Comparison of ENCODE assay signal across 8 cellular contexts in the genomic region with DNA sequence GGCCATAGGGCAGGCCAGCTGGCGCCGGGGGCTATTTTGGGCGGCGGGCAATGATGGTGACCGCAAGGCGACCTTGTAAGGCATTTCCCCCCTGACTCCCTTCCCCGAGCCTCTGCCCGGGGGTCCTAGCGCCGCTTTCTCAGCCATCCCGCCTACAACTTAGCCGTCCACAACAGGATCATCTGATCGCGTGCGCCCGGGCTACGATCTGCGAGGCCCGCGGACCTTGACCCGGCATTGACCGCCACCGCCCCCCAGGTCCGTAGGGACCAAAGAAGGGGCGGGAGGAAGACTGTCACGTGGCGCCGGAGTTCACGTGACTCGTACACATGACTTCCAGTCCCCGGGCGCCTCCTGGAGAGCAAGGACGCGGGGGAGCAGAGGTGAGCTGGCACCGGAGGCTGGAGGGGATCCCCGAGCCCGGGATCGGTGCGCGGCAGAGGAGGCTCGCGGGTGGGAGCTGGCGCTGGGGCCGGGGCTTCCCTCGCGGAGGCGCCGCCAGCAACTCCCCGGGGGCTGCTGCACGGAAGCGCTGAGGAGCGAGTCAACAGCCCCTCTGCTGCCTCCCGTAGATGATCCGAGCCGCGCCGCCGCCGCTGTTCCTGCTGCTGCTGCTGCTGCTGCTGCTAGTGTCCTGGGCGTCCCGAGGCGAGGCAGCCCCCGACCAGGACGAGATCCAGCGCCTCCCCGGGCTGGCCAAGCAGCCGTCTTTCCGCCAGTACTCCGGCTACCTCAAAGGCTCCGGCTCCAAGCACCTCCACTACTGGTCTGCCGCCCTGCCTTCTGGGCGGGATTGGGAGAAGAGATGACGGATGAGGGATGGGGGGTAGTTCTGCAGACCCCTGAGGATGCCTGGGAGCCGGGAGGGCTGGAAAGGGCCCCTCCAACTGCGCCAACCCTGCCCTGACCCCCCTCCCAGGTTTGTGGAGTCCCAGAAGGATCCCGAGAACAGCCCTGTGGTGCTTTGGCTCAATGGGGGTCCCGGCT. TPM values are rescaled to one million over a fixed set of nuclear protein-coding genes. Genes with fewer than 3 reads are reported as not detected.
DNase-seq lines count a peak whose midpoint lies in the region; ATAC-seq and TF ChIP-seq lines count a peak whose summit lies in the region.

A gene (plus strand): TSS at position 339 of the 987 bp plus-strand sequence. CDS start 234 bp downstream, at position 573.
A gene with protein sequence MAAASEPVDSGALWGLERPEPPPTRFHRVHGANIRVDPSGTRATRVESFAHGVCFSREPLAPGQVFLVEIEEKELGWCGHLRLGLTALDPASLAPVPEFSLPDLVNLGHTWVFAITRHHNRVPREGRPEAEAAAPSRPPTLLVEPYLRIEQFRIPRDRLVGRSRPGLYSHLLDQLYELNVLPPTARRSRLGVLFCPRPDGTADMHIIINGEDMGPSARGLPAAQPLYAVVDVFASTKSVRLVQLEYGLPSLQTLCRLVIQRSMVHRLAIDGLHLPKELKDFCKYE (minus strand): TSS at position 212 of the 987 bp plus-strand sequence. CDS start 217 bp downstream, outside the sequence.

- H3K27ac Mint-ChIP-seq in activated CD8-positive, alpha-beta T cell treated with anti-CD3 and anti-CD28 coated beads for 36 hours = peak within 1 kb of the TSS; percentile 89

- ATAC-seq in HG03439 (IDR thresholded peaks at IDR 0.05; ENCODE audit: unreplicated experiment) (peak; percentile 72), lower lobe of right lung (peak; percentile 92 to 96)
- peak; percentile 70 for ATAC-seq in activated CD8-positive, alpha-beta T cell treated with anti-CD3 and anti-CD28 coated beads for 36 hours

- no peaks in the 10 kb centered on the region for H3K27me3 Mint-ChIP-seq in activated CD8-positive, alpha-beta T cell treated with anti-CD3 and anti-CD28 coated beads for 36 hours

- H3K27me3 ChIP-seq in BE2C (no peaks in the 10 kb centered on the region), lower lobe of right lung (ENCODE audit: low read depth) (no peaks in the 10 kb centered on the region)

- CTCF ChIA-PET in activated CD8-positive, alpha-beta T cell treated with anti-CD3 and anti-CD28 coated beads for 36 hours (lab: Charles Lee) = interaction anchor here (0.9 to 2.1 kb wide), 9 partner anchors 9 to 92 kb away, joined by 3 to 15 read pairs (median 3); no protein-coding TSS in a partner anchor

- H3K4me3 Mint-ChIP-seq in activated CD8-positive, alpha-beta T cell treated with anti-CD3 and anti-CD28 coated beads for 36 hours = peak within 1 kb of the TSS; percentile 88

- peak; percentile 79 for TF ChIP-seq POLR2A in GM19193 (IDR thresholded peaks at IDR 0.05; ENCODE audit: extremely low read depth, insufficient read depth, insufficient read length)

- H3K36me3 Mint-ChIP-seq in activated CD8-positive, alpha-beta T cell treated with anti-CD3 and anti-CD28 coated beads for 36 hours (ENCODE audit: low read depth) = peaks cover 11% of the 10 kb centered on the region

- H3K4me3 ChIP-seq in BE2C (ENCODE audit: low read depth, low read length) (peak within 1 kb of the TSS; percentile 83), lower lobe of right lung (peak within 1 kb of the TSS; percentile 99)

- H3K9me3 Mint-ChIP-seq in activated CD8-positive, alpha-beta T cell treated with anti-CD3 and anti-CD28 coated beads for 36 hours = no peaks in the 10 kb centered on the region

- no peaks in the 10 kb centered on the region for H3K4me1 ChIP-seq in BE2C
- H3K4me1 ChIP-seq in lower lobe of right lung = peaks cover 34% of the 10 kb centered on the region

- intact Hi-C loops in activated CD8-positive, alpha-beta T cell treated with anti-CD3 and anti-CD28 coated beads for 36 hours (cut with micrococcal nuclease) = no loop called here
- intact Hi-C loops in lower lobe of right lung (cut with DNase I) = no loop called here

- no peaks in the 10 kb centered on the region for H3K9me3 ChIP-seq in BE2C
- H3K9me3 ChIP-seq in lower lobe of right lung = no peaks in the 10 kb centered on the region

- peaks cover 20% of the 10 kb centered on the region for H3K36me3 ChIP-seq in BE2C
- peaks cover 52% of the 10 kb centered on the region for H3K36me3 ChIP-seq in lower lobe of right lung

- H3K27ac ChIP-seq in lower lobe of right lung = peak within 1 kb of the TSS; percentile 82

- TF ChIP-seq CTCF in BE2C (IDR thresholded peaks at IDR 0.05; ENCODE audit: low read depth, low read length) (no peak), lower lobe of right lung (IDR thresholded peaks at IDR 0.05) (no peak)
- TF ChIP-seq CTCF in activated CD8-positive, alpha-beta T cell treated with anti-CD3 and anti-CD28 coated beads for 36 hours (IDR thresholded peaks at IDR 0.05) = no peak

- DNase-seq in BE2C = peak; percentile 94
- peak; percentile 36 for DNase-seq in NCI-H748 treated with DMSO at 0.1 percent for 48 hours (lab: John Stamatoyannopoulos, UW)
- peak; percentile 95 for DNase-seq in activated CD8-positive, alpha-beta T cell treated with anti-CD3 and anti-CD28 coated beads for 36 hours
- peak; percentile 91 for DNase-seq in ecto neural progenitor cell (ENCODE audit: low spot score)
- peak; percentile 95 for DNase-seq in lower lobe of right lung
- DNase-seq in stimulated activated CD4-positive, alpha-beta T cell treated with anti-CD3 and anti-CD28 coated beads, TNF-alpha, amount 100 ng/mL, for 1 hour (ENCODE audit: low read depth in 3 of 3, low spot score in 1 of 3) = peak; percentile 60 to 79 (median 67)

- H3K4me1 Mint-ChIP-seq in activated CD8-positive, alpha-beta T cell treated with anti-CD3 and anti-CD28 coated beads for 36 hours (ENCODE audit: low read depth) = peaks cover 32% of the 10 kb centered on the region

- POLR2A ChIA-PET in activated CD8-positive, alpha-beta T cell treated with anti-CD3 and anti-CD28 coated beads for 36 hours (lab: Charles Lee) = interaction anchor here (0.8 to 7.8 kb wide), 12 partner anchors 8 to 80 kb away, joined by 3 to 59 read pairs (median 10); a partner anchor contains a TSS

RNA-seq across cellular contexts. Expression of the first gene that starts in this region (rescaled TPM):
- polyA plus RNA-seq in BE2C (2012; ENCODE audit: insufficient read depth, insufficient read length, low read depth) = 46.0 TPM
- total RNA-seq in activated CD8-positive, alpha-beta T cell treated with anti-CD3 and anti-CD28 coated beads for 36 hours = 10 to 100 TPM; 34.5 to 40.2 TPM
- total RNA-seq in lower lobe of right lung = 185 TPM

RNA-seq across cellular contexts. Expression of the second gene that starts in this region (rescaled TPM):
- 4.1 TPM for polyA plus RNA-seq in BE2C (2012; ENCODE audit: insufficient read depth, insufficient read length, low read depth)
- total RNA-seq in activated CD8-positive, alpha-beta T cell treated with anti-CD3 and anti-CD28 coated beads for 36 hours = 1 to 10 TPM; 2.4 to 2.9 TPM
- 2.4 TPM for total RNA-seq in lower lobe of right lung

Comparison
In these comparisons a context has a peak if more than half of its experiments do, and no peak if none do; other contexts are left out.
1. Peak in every context shown above with its lines: DNase-seq, ATAC-seq, H3K4me3 ChIP-seq and H3K27ac ChIP-seq.
2. DNase-seq: peak in every context shown above with its lines; median percentile 95 in activated CD8-positive, alpha-beta T cell treated with anti-CD3 and anti-CD28 coated beads for 36 hours; 95 in lower lobe of right lung; 94 in BE2C; 91 in ecto neural progenitor cell; 67 in stimulated activated CD4-positive, alpha-beta T cell treated with anti-CD3 and anti-CD28 coated beads, TNF-alpha, amount 100 ng/mL, for 1 hour; 36 in NCI-H748 treated with DMSO at 0.1 percent for 48 hours.